18 cellular contexts compared by ENCODE assay signal in genomic region chr5:107464876-107465275, GRCh38.
DNase-seq lines count a peak whose midpoint lies in the region; ATAC-seq and TF ChIP-seq lines count a peak whose summit lies in the region.
"Had no signal": no experiment of that assay in that cellular context is flagged by ENCODE, and none has a peak within 500 bp of the region (broad histone marks: within the 10 kb centered on the region; RNA-seq: fewer than 3 reads in every experiment).

No MANE protein-coding gene starts in this region.

- H3K27ac ChIP-seq in breast epithelium = peak overlapping the region; percentile 25 to 26

- no peaks in the 10 kb centered on the region for H3K27me3 ChIP-seq in breast epithelium
- H3K27me3 ChIP-seq: heart right ventricle, transverse colon had no signal

- no peaks in the 10 kb centered on the region for H3K27me3 Mint-ChIP-seq in Calu3 (ENCODE audit: unreplicated experiment)
- no peaks in the 10 kb centered on the region for H3K27me3 Mint-ChIP-seq in nephron (ENCODE audit: low read depth)

- no peak for TF ChIP-seq POLR2A in breast epithelium (IDR thresholded peaks at IDR 0.05)

- H3K4me1 Mint-ChIP-seq in Calu3 (ENCODE audit: low read depth, unreplicated experiment) (peaks cover 98% of the 10 kb centered on the region), nephron (peaks cover 48% of the 10 kb centered on the region)

- no peaks in the 10 kb centered on the region for H3K4me1 ChIP-seq in breast epithelium

- H3K4me3 Mint-ChIP-seq in Calu3 (ENCODE audit: low read depth, unreplicated experiment) = peak overlapping the region; percentile 54
- H3K4me3 Mint-ChIP-seq in nephron = peak overlapping the region in 2 of 3 experiments; percentile 12 to 15
- H3K4me3 Mint-ChIP-seq: activated B cell treated with CpG ODN at 0.5 μM for 24 hours; activated CD8-positive, alpha-beta memory T cell treated with anti-CD3 and anti-CD28 coated beads, Interleukin-2, amount 10 ng/mL, durations not matched to agents 7 days and 5 days had no signal

- H3K36me3 ChIP-seq in breast epithelium = no peaks in the 10 kb centered on the region
- H3K36me3 ChIP-seq: heart right ventricle, transverse colon had no signal

- CTCF ChIA-PET in Calu3 (lab: Charles Lee) = interaction anchor here (0.6 to 2.0 kb wide), 3 partner anchors 10 to 107 kb away, joined by 3 to 6 read pairs (median 3); no protein-coding TSS in a partner anchor

- no TSS peak for BruUV-seq in Calu3 (replicated peaks; lab: Mats Ljungman, UMichigan)

- H3K9me3 ChIP-seq in breast epithelium = no peaks in the 10 kb centered on the region
- H3K9me3 ChIP-seq: heart right ventricle, transverse colon had no signal

- H3K9me3 Mint-ChIP-seq in Calu3 (ENCODE audit: low read depth, unreplicated experiment) (no peaks in the 10 kb centered on the region), nephron (no peaks in the 10 kb centered on the region)
- H3K9me3 Mint-ChIP-seq: activated B cell treated with CpG ODN at 0.5 μM for 24 hours had no signal

- intact Hi-C loops in Calu3 (cut with micrococcal nuclease; ENCODE audit: unreplicated experiment) (loop anchor here (5.0 to 10.0 kb wide), 3 partner anchors 48 to 360 kb away; no protein-coding TSS in a partner anchor), breast epithelium (cut with DNase I; ENCODE audit: low total_unique reads) (no loop called here)

- no peak overlapping the region for H3K4me3 ChIP-seq in breast epithelium
- H3K4me3 ChIP-seq: heart right ventricle, transverse colon had no signal

- no peak for TF ChIP-seq CTCF in Calu3 (IDR thresholded peaks at IDR 0.05; ENCODE audit: unreplicated experiment)
- TF ChIP-seq CTCF in breast epithelium (IDR thresholded peaks at IDR 0.05) = no peak
- no peak for TF ChIP-seq CTCF in nephron (IDR thresholded peaks at IDR 0.05; ENCODE audit: unreplicated experiment in 3 of 3)

- H3K36me3 Mint-ChIP-seq in Calu3 (ENCODE audit: insufficient read depth, unreplicated experiment) = peaks cover 74% of the 10 kb centered on the region
- no peaks in the 10 kb centered on the region for H3K36me3 Mint-ChIP-seq in nephron (ENCODE audit: low read depth)
- H3K36me3 Mint-ChIP-seq: activated CD8-positive, alpha-beta memory T cell treated with anti-CD3 and anti-CD28 coated beads, Interleukin-2, amount 10 ng/mL, durations not matched to agents 7 days and 5 days had no signal

- ATAC-seq in HG02763 (IDR thresholded peaks at IDR 0.05; ENCODE audit: unreplicated experiment) = peak; percentile 13
- ATAC-seq: activated CD8-positive, alpha-beta memory T cell treated with anti-CD3 and anti-CD28 coated beads, Interleukin-2, amount 10 ng/mL, durations not matched to agents 7 days and 5 days; HCT116; heart right ventricle; PC-3 had no signal

- no peak for DNase-seq in Calu3
- no peak for DNase-seq in breast epithelium (ENCODE audit: low spot score in 2 of 2)
- no peak for DNase-seq in middle frontal gyrus (ENCODE audit: extremely low spot score, low spot score)
- no peak for DNase-seq in SHP77 (lab: John Stamatoyannopoulos, UW)
- no peak for DNase-seq in DMS79 treated with DMSO at 0.1 percent for 48 hours (lab: John Stamatoyannopoulos, UW)
- DNase-seq: activated B cell treated with CpG ODN at 0.5 μM for 24 hours; activated CD8-positive, alpha-beta memory T cell treated with anti-CD3 and anti-CD28 coated beads, Interleukin-2, amount 10 ng/mL, durations not matched to agents 7 days and 5 days; aorta; heart right ventricle; NCI-H1436; NCI-H2171; NCI-H748 treated with DMSO at 0.1 percent for 48 hours; PC-3; retina; transverse colon had no signal

- H3K27ac Mint-ChIP-seq in Calu3 (ENCODE audit: unreplicated experiment) (peak overlapping the region; percentile 96), nephron (peak overlapping the region; percentile 83 to 92 (median 87))
- H3K27ac Mint-ChIP-seq: activated B cell treated with CpG ODN at 0.5 μM for 24 hours; activated CD8-positive, alpha-beta memory T cell treated with anti-CD3 and anti-CD28 coated beads, Interleukin-2, amount 10 ng/mL, durations not matched to agents 7 days and 5 days had no signal
